8 cellular contexts compared by ENCODE assay signal in the genomic region with DNA sequence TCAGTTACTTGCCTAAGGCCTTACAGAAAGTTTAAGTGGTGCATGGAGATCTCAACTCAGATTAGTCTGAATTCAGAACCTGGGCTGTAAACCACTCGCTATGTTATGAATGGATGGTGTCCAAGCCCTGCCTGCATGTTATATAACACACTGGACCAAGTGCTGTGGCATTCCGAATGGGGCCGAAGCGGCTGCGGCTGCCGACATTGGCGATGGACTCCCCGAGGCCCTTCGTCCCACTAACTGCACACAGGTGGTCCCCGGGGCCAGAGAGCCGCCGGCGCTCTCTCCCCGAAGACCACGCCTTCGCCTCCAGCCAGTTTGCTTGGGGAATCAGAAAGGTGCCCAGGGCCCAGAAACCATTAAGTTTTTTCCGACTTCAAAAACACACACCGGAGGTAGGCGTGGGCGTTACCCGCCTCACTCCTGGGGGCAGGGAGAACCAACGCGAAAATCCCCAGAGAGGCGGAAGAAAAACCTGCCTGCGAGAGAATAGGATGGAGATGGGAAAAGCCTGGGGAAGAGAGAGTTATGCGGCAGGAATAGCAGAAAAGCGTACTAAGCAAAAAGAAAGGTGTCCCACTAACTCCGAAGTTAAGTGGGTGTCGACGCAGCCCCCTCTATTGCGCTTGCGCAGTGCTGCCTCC. TPM values are rescaled to one million over a fixed set of nuclear protein-coding genes. Genes with fewer than 3 reads are reported as not detected.
DNase-seq lines count a peak whose midpoint lies in the region; ATAC-seq and TF ChIP-seq lines count a peak whose summit lies in the region.

No MANE protein-coding gene starts in this region.

- H3K4me1 ChIP-seq in body of pancreas (peaks cover 17% of the 10 kb centered on the region), stomach (peaks cover 9 to 43% (median 37%) of the 10 kb centered on the region in 4 donors)

- peak; percentile 59 for DNase-seq in Daoy (ENCODE audit: low read depth)
- no peak for DNase-seq in HL-60 (ENCODE audit: low read depth in 1 of 2, low spot score in 1 of 2)
- DNase-seq in body of pancreas = peak; percentile 61 to 77 (median 66)
- no peak for DNase-seq in kidney epithelial cell (ENCODE audit: low read depth)
- peak; percentile 74 for DNase-seq in stomach
- no peak for DNase-seq in RPMI8226
- no peak for DNase-seq in amniotic stem cell (lab: John Stamatoyannopoulos, UW)

- peak overlapping the region; percentile 87 for H3K4me3 ChIP-seq in HL-60 (replicated peaks; ENCODE audit: insufficient read depth, low read length)
- peak overlapping the region; percentile 2 to 24 for H3K4me3 ChIP-seq in body of pancreas
- peak overlapping the region; percentile 64 for H3K4me3 ChIP-seq in kidney epithelial cell (ENCODE audit: low read depth, low read length)
- peak overlapping the region; percentile 78 to 90 (median 84) for H3K4me3 ChIP-seq in stomach

- no peaks in the 10 kb centered on the region for H3K9me3 ChIP-seq in body of pancreas
- no peaks in the 10 kb centered on the region for H3K9me3 ChIP-seq in stomach

- H3K27ac ChIP-seq in HL-60 (replicated peaks) (peak overlapping the region; percentile 29), body of pancreas (peak overlapping the region; percentile 87 to 95 (median 92)), stomach (peak overlapping the region; percentile 86 to 96 (median 91))

- no peak for TF ChIP-seq EP300 in stomach (IDR thresholded peaks at IDR 0.05)

- H3K36me3 ChIP-seq in body of pancreas (replicated peaks in 1 of 2; ENCODE audit: insufficient read depth in 1 of 2, low read depth in 2 of 2) = no peaks in the 10 kb centered on the region
- no peaks in the 10 kb centered on the region for H3K36me3 ChIP-seq in kidney epithelial cell (ENCODE audit: control insufficient read depth, insufficient read depth, low read length)
- H3K36me3 ChIP-seq in stomach = no peaks in the 10 kb centered on the region

- no peak for TF ChIP-seq CTCF in HL-60 (IDR thresholded peaks at IDR 0.05; ENCODE audit: insufficient read depth, low read length)
- TF ChIP-seq CTCF in body of pancreas (IDR thresholded peaks at IDR 0.05) = peak in 1 of 7 experiments; percentile 7
- TF ChIP-seq CTCF in kidney epithelial cell (IDR thresholded peaks at IDR 0.05; ENCODE audit: insufficient read depth, low read length, poor library complexity, severe bottlenecking) = no peak
- no peak for TF ChIP-seq CTCF in stomach (IDR thresholded peaks at IDR 0.05)

- H3K27me3 ChIP-seq in HL-60 (ENCODE audit: insufficient read depth, poor library complexity, severe bottlenecking) (no peaks in the 10 kb centered on the region), body of pancreas (no peaks in the 10 kb centered on the region), kidney epithelial cell (ENCODE audit: control insufficient read depth, insufficient read depth, low read length) (peaks cover 16% of the 10 kb centered on the region), stomach (no peaks in the 10 kb centered on the region)

- WGBS in body of pancreas, 2 donors = 0 to 1% methylated on average over 16 to 32 of the region's 32 CpGs
- 0 to 1% (median 0%) methylated on average over 32 of the region's 32 CpGs for WGBS in stomach, 5 donors

- TF ChIP-seq POLR2A in body of pancreas (IDR thresholded peaks at IDR 0.05) = peak in 1 of 3 donors; percentile 74
- no peak for TF ChIP-seq POLR2A in stomach (IDR thresholded peaks at IDR 0.05)

- ATAC-seq in GM21390 (IDR thresholded peaks at IDR 0.05; ENCODE audit: unreplicated experiment) (peak; percentile 31), body of pancreas (peak; percentile 40)

- intact Hi-C loops in body of pancreas (cut with DNase I) = loop anchor here (10.0 kb wide), 1 partner anchor 70 kb away; no protein-coding TSS in a partner anchor
- intact Hi-C loops in stomach (cut with DNase I; ENCODE audit: low total_unique reads) = no loop called here

RNA-seq across cellular contexts. Expression of a gene that starts 0.6 kb away (rescaled TPM):
- under 0.01 TPM in 1 of 2 replicates, not detected in the other for total RNA-seq in Daoy (2014; rRNA removed; shearing (Covaris generic))
- total RNA-seq in body of pancreas (10 to 100 TPM; 30.0 to 39.7 TPM), kidney epithelial cell (0.07 and 0.13 TPM in 2 replicates), stomach (10 to 100 TPM in 4 of 5 donors, 1 to 10 TPM in 1; 9.0 to 28.1 (median 14.7) TPM)
- 1 to 10 TPM; 6.0 to 9.5 (median 8.3) TPM for polyA plus RNA-seq in stomach

Comparison
In these comparisons a context has a peak if more than half of its experiments do, and no peak if none do; other contexts are left out.
1. DNase-seq: peak in Daoy (single experiment), body of pancreas (4 of 4) and stomach (single experiment); none in HL-60 (0 of 2), kidney epithelial cell (single experiment), RPMI8226 (single experiment) and amniotic stem cell (single experiment).
2. H3K27ac ChIP-seq: peak in every context shown above with its lines; median percentile 92 in body of pancreas; 91 in stomach; 29 in HL-60.
3. H3K4me3 ChIP-seq: peak in every context shown above with its lines; median percentile 87 in HL-60; 84 in stomach; 64 in kidney epithelial cell; 13 in body of pancreas.